16 cellular contexts compared by ENCODE assay signal in genomic region chr4:40552536-40552935, GRCh38.
DNase-seq lines count a peak whose midpoint lies in the region; ATAC-seq, FAIRE-seq and TF ChIP-seq lines count a peak whose summit lies in the region.
"Had no signal": no experiment of that assay in that cellular context is flagged by ENCODE, and none has a peak within 500 bp of the region (broad histone marks: within the 10 kb centered on the region; RNA-seq: fewer than 3 reads in every experiment).

No MANE protein-coding gene starts in this region.

- peaks cover 4% of the 10 kb centered on the region for H3K4me1 ChIP-seq in CD8-positive, alpha-beta T cell (ENCODE audit: insufficient read depth, low read length)
- H3K4me1 ChIP-seq: HAP-1, psoas muscle had no signal

- no peak for FAIRE-seq in bronchial epithelial cell (lab: Jason Lieb, UNC)

- H3K36me3 Mint-ChIP-seq in CD8-positive, alpha-beta T cell = no peaks in the 10 kb centered on the region
- H3K36me3 Mint-ChIP-seq in IgD-negative memory B cell = no peaks in the 10 kb centered on the region
- no peaks in the 10 kb centered on the region for H3K36me3 Mint-ChIP-seq in nephron (ENCODE audit: low read depth)

- no peak for ATAC-seq in CD8-positive, alpha-beta T cell
- ATAC-seq in GM18907 (IDR thresholded peaks at IDR 0.05; ENCODE audit: unreplicated experiment) (no peak), HG02870 (IDR thresholded peaks at IDR 0.05; ENCODE audit: unreplicated experiment) (no peak)
- ATAC-seq: psoas muscle had no signal

- H3K9me3 Mint-ChIP-seq in CD8-positive, alpha-beta T cell = no peaks in the 10 kb centered on the region
- H3K9me3 Mint-ChIP-seq in IgD-negative memory B cell (no peaks in the 10 kb centered on the region), nephron (no peaks in the 10 kb centered on the region)

- H3K4me3 ChIP-seq in CD8-positive, alpha-beta T cell (ENCODE audit: low read depth, low read length) = no peak overlapping the region
- H3K4me3 ChIP-seq in bronchial epithelial cell (ENCODE audit: low read depth, low read length) = no peak overlapping the region
- H3K4me3 ChIP-seq: HAP-1, psoas muscle had no signal

- no peak overlapping the region for H3K27ac ChIP-seq in CD8-positive, alpha-beta T cell (ENCODE audit: low read depth, low read length)
- H3K27ac ChIP-seq: psoas muscle had no signal

- intact Hi-C loops in CD8-positive, alpha-beta T cell (cut with DNase I, micrococcal nuclease) = no loop called here

- H3K4me1 Mint-ChIP-seq in CD8-positive, alpha-beta T cell (ENCODE audit: low read depth) = peaks cover 12% of the 10 kb centered on the region
- H3K4me1 Mint-ChIP-seq in IgD-negative memory B cell (peaks cover 19 to 29% (median 24%) of the 10 kb centered on the region in 3 donors), nephron (peaks cover 9% of the 10 kb centered on the region)

- peak overlapping the region; percentile 75 for H3K27ac Mint-ChIP-seq in CD8-positive, alpha-beta T cell
- H3K27ac Mint-ChIP-seq in IgD-negative memory B cell (peak overlapping the region; percentile 30 to 68 (median 39)), nephron (peak overlapping the region in 2 of 3 experiments; percentile 27 to 39)

- CTCF ChIA-PET in CD8-positive, alpha-beta T cell (lab: Charles Lee) = no interaction called here

- H3K36me3 ChIP-seq in CD8-positive, alpha-beta T cell (ENCODE audit: insufficient read depth, low read length) = no peaks in the 10 kb centered on the region
- H3K36me3 ChIP-seq in bronchial epithelial cell (ENCODE audit: control insufficient read depth, insufficient read depth, low read length) = peaks cover 3% of the 10 kb centered on the region
- H3K36me3 ChIP-seq: HAP-1 had no signal

- no peak overlapping the region for H3K4me3 Mint-ChIP-seq in CD8-positive, alpha-beta T cell
- H3K4me3 Mint-ChIP-seq in IgD-negative memory B cell = peak overlapping the region; percentile 21 to 74 (median 64)
- peak overlapping the region in 1 of 3 experiments; percentile 31 for H3K4me3 Mint-ChIP-seq in nephron

- TF ChIP-seq CTCF in CD8-positive, alpha-beta T cell (IDR thresholded peaks at IDR 0.05) = no peak
- TF ChIP-seq CTCF in bronchial epithelial cell (IDR thresholded peaks at IDR 0.05; ENCODE audit: insufficient read depth, low read length, severe bottlenecking) (no peak), nephron (IDR thresholded peaks at IDR 0.05; ENCODE audit: unreplicated experiment in 3 of 3) (no peak)

- no peak for DNase-seq in CD8-positive, alpha-beta T cell
- DNase-seq in bronchial epithelial cell (ENCODE audit: low read depth) = peak; percentile 19
- no peak for DNase-seq in cerebellar nuclear complex (lab: John Stamatoyannopoulos, UW)
- DNase-seq: amniotic stem cell; effector memory CD4-positive, alpha-beta T cell; glutamatergic neuron; NCI-H187 treated with DMSO at 0.1 percent for 48 hours; NK-92 treated with Interleukin-12 subunit alpha and Interleukin-12 subunit beta, amount 100 ng/mL, for 24 hours; psoas muscle; stimulated activated CD4-positive, alpha-beta T cell treated with anti-CD3 and anti-CD28 coated beads, Interleukin-1b, Interleukin-23, amount 100 ng/mL, for 48 hours; SW 1271 had no signal

- H3K9me3 ChIP-seq in CD8-positive, alpha-beta T cell (ENCODE audit: low read length) = no peaks in the 10 kb centered on the region
- H3K9me3 ChIP-seq: HAP-1, psoas muscle had no signal

- H3K27me3 Mint-ChIP-seq in CD8-positive, alpha-beta T cell (ENCODE audit: low read depth) = no peaks in the 10 kb centered on the region
- H3K27me3 Mint-ChIP-seq in IgD-negative memory B cell (no peaks in the 10 kb centered on the region), nephron (ENCODE audit: low read depth) (peaks cover 3% of the 10 kb centered on the region)

- POLR2A ChIA-PET in CD8-positive, alpha-beta T cell (lab: Charles Lee) = no interaction called here

- no peaks in the 10 kb centered on the region for H3K27me3 ChIP-seq in CD8-positive, alpha-beta T cell (ENCODE audit: insufficient read depth, low read length)
- H3K27me3 ChIP-seq in bronchial epithelial cell (ENCODE audit: control insufficient read depth, insufficient read depth, low read length) = no peaks in the 10 kb centered on the region
